Comparison of ENCODE assay signal across 30 cellular contexts in the genomic region with DNA sequence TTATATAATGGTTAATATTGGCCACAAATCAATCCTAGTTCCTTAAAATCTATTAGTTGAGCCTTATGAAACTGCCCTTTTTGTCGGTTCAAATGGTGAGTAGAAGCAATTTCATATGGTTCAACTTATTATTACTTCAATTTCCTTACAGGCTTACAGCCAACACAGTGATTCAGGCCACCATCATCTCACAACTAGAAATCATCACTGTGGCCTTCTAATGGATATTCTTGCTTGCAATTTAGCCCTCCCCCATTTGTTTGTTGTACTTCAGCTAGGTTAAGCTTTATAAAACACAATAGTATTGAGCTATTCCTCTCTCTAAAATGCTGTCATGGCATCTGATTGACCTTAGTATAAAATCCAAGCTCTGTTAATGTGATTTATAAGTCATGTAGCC. TPM values are rescaled to one million over a fixed set of nuclear protein-coding genes. Genes with fewer than 3 reads are reported as not detected.
DNase-seq lines count a peak whose midpoint lies in the region; ATAC-seq lines count a peak whose summit lies in the region.
"Had no signal": no experiment of that assay in that cellular context is flagged by ENCODE, and none has a peak within 500 bp of the region (broad histone marks: within the 10 kb centered on the region; RNA-seq: fewer than 3 reads in every experiment).

No MANE protein-coding gene starts in this region.

- DNase-seq in EL (peak; percentile 34), M059J (ENCODE audit: low read depth) (peak; percentile 12), fibroblast of peridontal ligament (ENCODE audit: extremely low read depth) (peak; percentile 63), nucleus accumbens (lab: John Stamatoyannopoulos, UW) (no peak)
- no peak for DNase-seq in activated CD8-positive, alpha-beta memory T cell treated with anti-CD3 and anti-CD28 coated beads, Interleukin-2, amount 50 U/mL, for 48 hours
- DNase-seq: activated CD4-positive, alpha-beta memory T cell treated with anti-CD3 and anti-CD28 coated beads, Interleukin-2, amount 10 ng/mL, durations not matched to agents 7 days and 5 days; activated CD8-positive, alpha-beta memory T cell treated with anti-CD3 and anti-CD28 coated beads, Interleukin-2, amount 50 U/mL, for 4 hours; activated naive CD4-positive, alpha-beta T cell treated with anti-CD3 and anti-CD28 coated beads, Interleukin-2, amount 10 ng/mL, durations not matched to agents 7 days and 5 days; H9; head of caudate nucleus; Karpas-422; left ventricle myocardium inferior; MV-4-11; NCI-H1436; NCI-H2081 treated with DMSO at 0.1 percent for 48 hours; NCI-H2227 treated with DMSO at 0.1 percent for 48 hours; NCI-H526 treated with DMSO at 0.1 percent for 48 hours; PC-3; SK-N-SH; spleen; stimulated activated CD4-positive, alpha-beta T cell treated with anti-CD3 and anti-CD28 coated beads, Interleukin-2, amount 100 ng/mL, for 24 hours had no signal

- no peak overlapping the region for H2AFZ ChIP-seq in ACC112 (ENCODE audit: low read length, unreplicated experiment)

- H3K4me3 ChIP-seq in ACC112 (ENCODE audit: low read depth, low read length), result no peak overlapping the region
- H3K4me3 ChIP-seq: BLaER1, left ventricle myocardium inferior, right atrium auricular region, spleen had no signal

- H3K36me3 ChIP-seq in ACC112 (ENCODE audit: insufficient read depth, low read length), result no peaks in the 10 kb centered on the region
- H3K36me3 ChIP-seq: BLaER1, left ventricle myocardium inferior, spleen had no signal

- peak overlapping the region; percentile 57 for H3K27ac ChIP-seq in ACC112 (ENCODE audit: low read depth, low read length)
- H3K27ac ChIP-seq: 22Rv1, BLaER1, left ventricle myocardium inferior, right atrium auricular region, spleen had no signal

- H3K27me3 ChIP-seq in ACC112 (ENCODE audit: insufficient read depth, low read length), result no peaks in the 10 kb centered on the region
- H3K27me3 ChIP-seq: BLaER1, right atrium auricular region, spleen had no signal

- H3K4me1 ChIP-seq in ACC112 (ENCODE audit: control insufficient read depth, insufficient read depth, low read length, unreplicated experiment), result peaks cover 14% of the 10 kb centered on the region
- H3K4me1 ChIP-seq: BLaER1, spleen had no signal

- ATAC-seq in GM21717 (IDR thresholded peaks at IDR 0.05; ENCODE audit: unreplicated experiment) (no peak), GM18909 (IDR thresholded peaks at IDR 0.05; ENCODE audit: poor library complexity, unreplicated experiment) (no peak)
- ATAC-seq: activated CD4-positive, CD25-positive, alpha-beta regulatory T cell treated with anti-CD3 and anti-CD28 coated beads, Interleukin-2, amount 50 U/mL, for 24 hours; activated T-helper 17 cell treated with anti-CD3 and anti-CD28 coated beads, Interleukin-2, amount 50 U/mL, for 72 hours; HepG2; PC-3 had no signal

- H3K79me2 ChIP-seq in ACC112 (ENCODE audit: control insufficient read depth, insufficient read depth, low read length, unreplicated experiment), result no peaks in the 10 kb centered on the region

RNA-seq across cellular contexts. Expression of gene LAMA2, which starts 36.5 kb away (rescaled TPM):
- total RNA-seq in M059J (2014; rRNA removed; shearing (Covaris generic)), result 1.5 and 3.8 TPM in 2 replicates

Comparison
In these comparisons a context has a peak if more than half of its experiments do, and no peak if none do; other contexts are left out.
1. DNase-seq: peak in EL (single experiment), M059J (single experiment) and fibroblast of peridontal ligament (single experiment); none in nucleus accumbens (0 of 56) and activated CD8-positive, alpha-beta memory T cell treated with anti-CD3 and anti-CD28 coated beads, Interleukin-2, amount 50 U/mL, for 48 hours (single experiment).